ENCODE assay signal across 1 cellular context in the genomic region with DNA sequence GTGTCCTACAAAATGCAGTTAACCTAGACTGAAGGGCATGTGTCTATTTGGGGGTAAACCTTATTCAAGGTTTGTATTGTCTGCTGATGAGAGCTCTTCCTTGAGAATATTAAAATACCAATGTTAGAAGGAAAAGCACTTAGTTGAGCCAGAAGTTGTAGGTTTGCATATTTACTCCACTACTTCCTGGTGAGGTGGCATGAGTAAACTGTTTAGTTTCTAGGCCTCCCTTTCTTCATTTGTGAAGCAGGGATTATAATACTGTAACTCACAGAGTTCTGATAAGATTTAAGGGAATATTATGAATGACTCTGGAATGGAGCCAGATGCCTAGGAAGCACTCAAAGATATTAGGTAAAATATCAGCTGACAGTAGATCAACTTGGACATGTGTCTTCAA.
TF ChIP-seq lines count a peak whose summit lies in the region.

No MANE protein-coding gene starts in this region.

TF ChIP-seq in A549, 52 proteins besides CTCF, POLR2A, EP300 and RAD21 (continued from another document):
- TF ChIP-seq PBX3 (IDR thresholded peaks at IDR 0.05) (no peak), SMC3 (IDR thresholded peaks at IDR 0.05) (no peak), REST (IDR thresholded peaks at IDR 0.05) (no peak)
